ENCODE assay signal across 1 cellular context in the genomic region with DNA sequence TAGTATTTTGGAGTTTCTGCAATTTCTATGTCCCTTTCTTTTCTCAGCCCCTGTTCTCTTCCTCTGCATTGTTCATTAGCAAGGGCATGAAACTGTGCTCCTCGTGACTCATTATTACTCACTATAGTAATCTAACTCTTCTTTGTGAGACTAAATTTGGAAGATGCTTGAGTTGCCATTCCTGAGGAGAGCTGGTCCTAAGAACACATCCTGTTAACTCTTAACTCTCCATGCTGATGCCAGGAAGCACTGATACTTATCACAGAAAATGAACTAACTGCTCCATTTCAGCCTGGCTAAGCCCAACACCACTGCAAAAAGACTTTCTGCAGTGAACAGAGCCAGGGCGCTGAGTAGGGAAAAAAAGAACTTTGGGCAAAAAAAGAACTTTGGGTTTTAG.
TF ChIP-seq lines count a peak whose summit lies in the region.

No MANE protein-coding gene starts in this region.

TF ChIP-seq in HepG2, 621 proteins besides CTCF, POLR2A, EP300 and RAD21:
- peak; percentile 87 for TF ChIP-seq ZNF652 (CRISPR knock-in tag; IDR thresholded peaks at IDR 0.05; ENCODE audit: borderline replicate concordance, low read depth)
- TF ChIP-seq ZNF614 (CRISPR knock-in tag; IDR thresholded peaks at IDR 0.05; ENCODE audit: borderline replicate concordance) = no peak
- no peak for TF ChIP-seq MIER2 (CRISPR knock-in tag; IDR thresholded peaks at IDR 0.05)
- TF ChIP-seq ZBTB7A (CRISPR knock-in tag; IDR thresholded peaks at IDR 0.05) = no peak
- TF ChIP-seq CEBPB (IDR thresholded peaks at IDR 0.05; ENCODE audit: borderline replicate concordance, low read depth, low read length) = no peak
- TF ChIP-seq, protein P1, sequence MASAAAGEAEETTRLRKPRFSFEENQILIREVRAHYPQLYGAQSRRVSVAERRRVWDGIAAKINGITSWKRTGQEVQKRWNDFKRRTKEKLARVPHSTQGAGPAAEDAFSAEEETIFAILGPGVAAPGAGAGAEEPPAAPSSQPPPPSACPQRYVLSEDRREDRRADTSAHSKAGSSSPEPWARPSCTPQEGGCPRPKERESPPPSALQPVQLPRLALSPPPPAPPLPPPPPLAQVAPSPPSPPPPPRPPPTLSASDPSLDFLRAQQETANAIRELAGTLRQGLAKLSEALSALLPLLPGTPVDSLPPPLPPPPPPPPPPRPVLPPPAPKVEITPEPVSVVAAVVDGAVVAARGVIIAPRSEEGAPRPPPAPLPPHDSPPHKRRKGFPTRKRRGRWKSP (CRISPR knock-in tag; IDR thresholded peaks at IDR 0.05) = no peak
- TF ChIP-seq HIVEP1 (CRISPR knock-in tag; IDR thresholded peaks at IDR 0.05) = no peak
- peak; percentile 23; the same call in 1 of the 2 replicates for TF ChIP-seq ETV5 (CRISPR knock-in tag; IDR thresholded peaks at IDR 0.05; ENCODE audit: borderline replicate concordance)
- TF ChIP-seq, protein P2, sequence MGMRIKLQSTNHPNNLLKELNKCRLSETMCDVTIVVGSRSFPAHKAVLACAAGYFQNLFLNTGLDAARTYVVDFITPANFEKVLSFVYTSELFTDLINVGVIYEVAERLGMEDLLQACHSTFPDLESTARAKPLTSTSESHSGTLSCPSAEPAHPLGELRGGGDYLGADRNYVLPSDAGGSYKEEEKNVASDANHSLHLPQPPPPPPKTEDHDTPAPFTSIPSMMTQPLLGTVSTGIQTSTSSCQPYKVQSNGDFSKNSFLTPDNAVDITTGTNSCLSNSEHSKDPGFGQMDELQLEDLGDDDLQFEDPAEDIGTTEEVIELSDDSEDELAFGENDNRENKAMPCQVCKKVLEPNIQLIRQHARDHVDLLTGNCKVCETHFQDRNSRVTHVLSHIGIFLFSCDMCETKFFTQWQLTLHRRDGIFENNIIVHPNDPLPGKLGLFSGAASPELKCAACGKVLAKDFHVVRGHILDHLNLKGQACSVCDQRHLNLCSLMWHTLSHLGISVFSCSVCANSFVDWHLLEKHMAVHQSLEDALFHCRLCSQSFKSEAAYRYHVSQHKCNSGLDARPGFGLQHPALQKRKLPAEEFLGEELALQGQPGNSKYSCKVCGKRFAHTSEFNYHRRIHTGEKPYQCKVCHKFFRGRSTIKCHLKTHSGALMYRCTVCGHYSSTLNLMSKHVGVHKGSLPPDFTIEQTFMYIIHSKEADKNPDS (CRISPR knock-in tag; IDR thresholded peaks at IDR 0.05) = no peak
